Comparison of ENCODE assay signal across 24 cellular contexts in genomic region chr20:61739086-61739831, GRCh38.
"Had no signal": no experiment of that assay in that cellular context is flagged by ENCODE, and none has a peak within 500 bp of the region (broad histone marks: within the 10 kb centered on the region; RNA-seq: fewer than 3 reads in every experiment).

No MANE protein-coding gene starts in this region.

- H3K4me1 ChIP-seq: gastrocnemius medialis, uterus had no signal

- H3K27me3 ChIP-seq: uterus had no signal

- DNase-seq: activated CD4-positive, alpha-beta T cell treated with anti-CD3 and anti-CD28 coated beads for 36 hours; activated CD4-positive, CD25-positive, alpha-beta regulatory T cell; activated CD8-positive, alpha-beta memory T cell treated with anti-CD3 and anti-CD28 coated beads, Interleukin-2, amount 10 ng/mL, durations not matched to agents 7 days and 5 days; activated CD8-positive, alpha-beta T cell treated with anti-CD3 and anti-CD28 coated beads, Interleukin-2, amount 10 ng/mL, durations not matched to agents 7 days and 5 days; activated naive CD4-positive, alpha-beta T cell; activated T-cell treated with anti-CD3 and anti-CD28 coated beads, Interleukin-2, amount 50 U/mL, for 48 hours; cerebellar nuclear complex; cortex of kidney; effector memory CD8-positive, alpha-beta T cell; erythroblast; gastrocnemius medialis; glutamatergic neuron; midbrain; naive thymus-derived CD4-positive, alpha-beta T cell; retina; stimulated activated CD4-positive, alpha-beta T cell treated with anti-CD3 and anti-CD28 coated beads, Interleukin-4, amount 100 ng/mL, for 24 hours; T-helper 1 cell; uterus had no signal

- FAIRE-seq: islet of Langerhans had no signal

- H3K9me3 ChIP-seq: gastrocnemius medialis, thoracic aorta, uterus had no signal

- H3K27ac ChIP-seq: gastrocnemius medialis, skin epidermis, thoracic aorta, uterus had no signal

- H3K4me3 ChIP-seq: gastrocnemius medialis, skin epidermis, thoracic aorta, uterus had no signal

- H3K36me3 ChIP-seq: gastrocnemius medialis, thoracic aorta, uterus had no signal

- ATAC-seq: activated CD4-positive, alpha-beta T cell treated with anti-CD3 and anti-CD28 coated beads for 36 hours; activated CD8-positive, alpha-beta memory T cell treated with anti-CD3 and anti-CD28 coated beads, Interleukin-2, amount 10 ng/mL, durations not matched to agents 7 days and 5 days; activated CD8-positive, alpha-beta T cell treated with anti-CD3 and anti-CD28 coated beads, Interleukin-2, amount 10 ng/mL, durations not matched to agents 7 days and 5 days; activated naive CD4-positive, alpha-beta T cell treated with anti-CD3 and anti-CD28 coated beads, Interleukin-2, amount 50 U/mL, for 72 hours; effector memory CD8-positive, alpha-beta T cell; gastrocnemius medialis; naive thymus-derived CD4-positive, alpha-beta T cell; sciatic nerve; stimulated activated effector memory CD8-positive, alpha-beta T cell treated with anti-CD3 and anti-CD28 coated beads, Interleukin-12 subunit alpha, Interleukin-12 subunit beta, amount 100 ng/mL, for 72 hours had no signal
